In the genomic region with DNA sequence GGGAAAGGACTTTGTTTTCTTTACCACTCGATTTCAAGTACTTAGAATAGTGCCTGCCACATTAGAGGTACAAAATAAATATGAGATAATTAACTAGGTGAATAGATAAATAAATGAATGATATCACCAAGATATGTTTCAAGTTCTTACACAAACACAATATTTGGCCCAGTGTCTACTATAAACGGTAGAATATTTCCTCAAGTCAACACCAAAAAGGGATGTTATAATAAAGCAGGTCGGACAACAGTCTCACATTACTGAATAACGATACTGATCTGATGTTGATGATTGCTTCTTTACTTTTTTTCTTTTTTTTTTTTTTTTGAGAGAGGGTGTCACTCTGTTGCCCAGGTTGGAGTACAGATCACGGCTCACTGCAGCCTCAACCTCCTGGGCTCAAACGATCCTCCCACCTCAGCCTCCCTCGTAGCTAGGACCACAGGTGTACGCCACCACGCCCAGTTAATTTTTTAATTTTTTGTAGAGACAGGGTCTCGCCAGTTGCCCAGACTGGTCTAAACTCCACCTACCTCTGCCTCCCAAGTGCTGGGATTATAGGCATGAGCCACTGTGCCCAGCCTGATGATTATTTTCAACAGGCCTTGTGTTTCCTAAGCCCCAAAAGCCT, we compare ENCODE assay signal across 1 cellular context.
TF ChIP-seq lines count a peak whose summit lies in the region.

No MANE protein-coding gene starts in this region.

TF ChIP-seq in HEK293T, 16 proteins besides CTCF, POLR2A, EP300 and RAD21 (continued from another document):
- TF ChIP-seq, protein P1, sequence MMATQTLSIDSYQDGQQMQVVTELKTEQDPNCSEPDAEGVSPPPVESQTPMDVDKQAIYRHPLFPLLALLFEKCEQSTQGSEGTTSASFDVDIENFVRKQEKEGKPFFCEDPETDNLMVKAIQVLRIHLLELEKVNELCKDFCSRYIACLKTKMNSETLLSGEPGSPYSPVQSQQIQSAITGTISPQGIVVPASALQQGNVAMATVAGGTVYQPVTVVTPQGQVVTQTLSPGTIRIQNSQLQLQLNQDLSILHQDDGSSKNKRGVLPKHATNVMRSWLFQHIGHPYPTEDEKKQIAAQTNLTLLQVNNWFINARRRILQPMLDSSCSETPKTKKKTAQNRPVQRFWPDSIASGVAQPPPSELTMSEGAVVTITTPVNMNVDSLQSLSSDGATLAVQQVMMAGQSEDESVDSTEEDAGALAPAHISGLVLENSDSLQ (IDR thresholded peaks at IDR 0.05) = no peak
- TF ChIP-seq FOXK2 (IDR thresholded peaks at IDR 0.05) (no peak), SUZ12 (IDR thresholded peaks at IDR 0.05) (no peak), SP1 (IDR thresholded peaks at IDR 0.05) (no peak), L3MBTL2 (conservative IDR thresholded peaks at IDR 0.05) (no peak), CTBP1 (IDR thresholded peaks at IDR 0.05; ENCODE audit: borderline replicate concordance) (no peak)
